1 cellular context compared by ENCODE assay signal in genomic region chr4:86500527-86500926, GRCh38.
TF ChIP-seq lines count a peak whose summit lies in the region.

No MANE protein-coding gene starts in this region.

TF ChIP-seq in GM23338, 12 proteins besides CTCF, POLR2A, EP300 and RAD21 (continued from another document):
- no peak for TF ChIP-seq ZNF462 (CRISPR knock-in tag; IDR thresholded peaks at IDR 0.05)
- TF ChIP-seq EZH2 (IDR thresholded peaks at IDR 0.05; ENCODE audit: low read depth, unreplicated experiment): no peak
- no peak for TF ChIP-seq CREB1 (CRISPR knock-in tag; IDR thresholded peaks at IDR 0.05; ENCODE audit: low read depth)
- no peak for TF ChIP-seq REST (IDR thresholded peaks at IDR 0.05; ENCODE audit: unreplicated experiment)
